In genomic region chr1:156492591-156493080, GRCh38 we compare ENCODE assay signal across 8 cellular contexts. TPM values are rescaled to one million over a fixed set of nuclear protein-coding genes. Genes with fewer than 3 reads are reported as not detected.
DNase-seq lines count a peak whose midpoint lies in the region; TF ChIP-seq lines count a peak whose summit lies in the region.

No MANE protein-coding gene starts in this region.

- TF ChIP-seq CTCF in MM.1S (IDR thresholded peaks at IDR 0.05; ENCODE audit: low read length): no peak
- TF ChIP-seq CTCF in neural progenitor cell (IDR thresholded peaks at IDR 0.05): no peak

- H3K4me1 ChIP-seq in MM.1S (ENCODE audit: low read length) (peaks cover 97% of the 10 kb centered on the region), neural progenitor cell (peaks cover 52% of the 10 kb centered on the region)

- H3K4me3 ChIP-seq in MM.1S (ENCODE audit: low read length) (peak overlapping the region; percentile 19; the same call in 1 of the 2 replicates), neural progenitor cell (no peak overlapping the region)

- H3K27ac Mint-ChIP-seq in neural progenitor cell: no peak overlapping the region

- DNase-seq in EH (ENCODE audit: low read depth) (peak; percentile 41), MM.1S (no peak), caudate nucleus (lab: John Stamatoyannopoulos, UW) (peak in 10 of 61 donors; percentile 9 to 58 (median 36)), neural progenitor cell (ENCODE audit: low spot score) (no peak), AG08396 (ENCODE audit: low spot score) (no peak), AG08395 (ENCODE audit: low spot score) (no peak), AG20443 (ENCODE audit: low spot score) (no peak), middle frontal gyrus (ENCODE audit: extremely low spot score, low spot score) (no peak)

- H3F3A ChIP-seq in MM.1S (ENCODE audit: insufficient read depth, low read length) (peaks cover 99% of the 10 kb centered on the region), neural progenitor cell (ENCODE audit: low read depth) (peaks cover 17% of the 10 kb centered on the region)

- H3K4me1 Mint-ChIP-seq in neural progenitor cell: peaks cover 78% of the 10 kb centered on the region

- H2AFZ ChIP-seq in MM.1S (ENCODE audit: low read length) (no peak overlapping the region), neural progenitor cell (replicated peaks) (no peak overlapping the region)

- H3K27ac ChIP-seq in MM.1S (ENCODE audit: low read length): peak overlapping the region; percentile 83; the same call in 1 of the 2 replicates
- peak overlapping the region; percentile 81 for H3K27ac ChIP-seq in caudate nucleus (ENCODE audit: low read depth, low read length)
- H3K27ac ChIP-seq in neural progenitor cell: no peak overlapping the region

- H3K36me3 ChIP-seq in MM.1S (replicated peaks; ENCODE audit: insufficient read depth, low read length): 0 out of 2 replicates have a peak, but pooled peaks cover 8% of the 10 kb centered on the region
- no peaks in the 10 kb centered on the region for H3K36me3 ChIP-seq in neural progenitor cell

- no peak overlapping the region for H3K4me3 Mint-ChIP-seq in neural progenitor cell

- H3K4me2 ChIP-seq in MM.1S (ENCODE audit: low read depth, low read length) (peak overlapping the region; percentile 90), neural progenitor cell (peak overlapping the region; percentile 34)

- H3K9me3 Mint-ChIP-seq in neural progenitor cell: no peaks in the 10 kb centered on the region

- peaks cover 6% of the 10 kb centered on the region for H3K36me3 Mint-ChIP-seq in neural progenitor cell

- H3K27me3 ChIP-seq in MM.1S (replicated peaks; ENCODE audit: insufficient read depth, low read length) (no peaks in the 10 kb centered on the region), neural progenitor cell (no peaks in the 10 kb centered on the region)

- H3K79me2 ChIP-seq in MM.1S (ENCODE audit: low read length) (peaks cover 98% of the 10 kb centered on the region), neural progenitor cell (ENCODE audit: low read depth) (peaks cover 29% of the 10 kb centered on the region)

- H3K27me3 Mint-ChIP-seq in neural progenitor cell (ENCODE audit: insufficient read depth, low read depth): peaks cover 4% of the 10 kb centered on the region

- H3K9me3 ChIP-seq in MM.1S (replicated peaks; ENCODE audit: insufficient read depth, low read length): no peaks in the 10 kb centered on the region
- no peaks in the 10 kb centered on the region for H3K9me3 ChIP-seq in neural progenitor cell (ENCODE audit: low read depth)

- no peaks in the 10 kb centered on the region for H3K9me2 ChIP-seq in MM.1S (replicated peaks; ENCODE audit: insufficient read depth, low read length)

- H3K9ac ChIP-seq in MM.1S (ENCODE audit: low read length) (peak overlapping the region; percentile 24; the same call in 1 of the 2 replicates), neural progenitor cell (no peak overlapping the region)

- no peaks in the 10 kb centered on the region for H4K20me1 ChIP-seq in MM.1S (ENCODE audit: insufficient read depth, low read length)
- H4K20me1 ChIP-seq in neural progenitor cell (ENCODE audit: low read depth): peaks cover 89% of the 10 kb centered on the region

RNA-seq across cellular contexts. Expression of gene MEF2D, which starts 7.9 kb away (rescaled TPM):
- 1.8 and 7.1 TPM in 2 replicates for total RNA-seq in neural progenitor cell (ENCODE audit: low replicate concordance)
